1 cellular context compared by ENCODE assay signal in the genomic region with DNA sequence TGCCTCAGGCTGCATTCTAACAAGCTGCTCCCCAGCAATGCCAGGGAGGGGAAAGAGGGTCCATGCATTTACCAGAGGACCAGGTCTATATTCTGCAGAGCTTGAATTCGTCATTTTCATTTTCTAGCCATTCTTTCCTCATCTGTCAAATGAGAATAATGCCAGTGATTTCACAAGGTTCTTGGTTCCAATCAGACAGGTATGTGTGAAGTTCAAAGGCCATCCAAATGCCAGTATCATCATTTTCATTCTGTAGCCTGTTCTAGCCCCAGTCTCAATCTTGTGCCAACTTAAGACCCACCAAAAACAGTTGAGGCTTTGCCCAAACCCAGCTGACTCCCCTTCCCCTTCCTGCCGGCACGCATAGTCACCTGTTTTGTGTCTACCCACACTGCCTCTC.
TF ChIP-seq lines count a peak whose summit lies in the region.

No MANE protein-coding gene starts in this region.

TF ChIP-seq in SK-N-SH, 30 proteins besides CTCF, POLR2A, EP300 and RAD21 (continued from another document):
- TF ChIP-seq, protein P1, sequence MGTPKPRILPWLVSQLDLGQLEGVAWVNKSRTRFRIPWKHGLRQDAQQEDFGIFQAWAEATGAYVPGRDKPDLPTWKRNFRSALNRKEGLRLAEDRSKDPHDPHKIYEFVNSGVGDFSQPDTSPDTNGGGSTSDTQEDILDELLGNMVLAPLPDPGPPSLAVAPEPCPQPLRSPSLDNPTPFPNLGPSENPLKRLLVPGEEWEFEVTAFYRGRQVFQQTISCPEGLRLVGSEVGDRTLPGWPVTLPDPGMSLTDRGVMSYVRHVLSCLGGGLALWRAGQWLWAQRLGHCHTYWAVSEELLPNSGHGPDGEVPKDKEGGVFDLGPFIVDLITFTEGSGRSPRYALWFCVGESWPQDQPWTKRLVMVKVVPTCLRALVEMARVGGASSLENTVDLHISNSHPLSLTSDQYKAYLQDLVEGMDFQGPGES (IDR thresholded peaks at IDR 0.05; ENCODE audit: low read depth, low read length) = no peak
- TF ChIP-seq SMC3 (IDR thresholded peaks at IDR 0.05; ENCODE audit: low read depth, low read length) = no peak
